Comparison of ENCODE assay signal across 34 cellular contexts in genomic region chr5:10403829-10404228, GRCh38.
"Had no signal": no experiment of that assay in that cellular context is flagged by ENCODE, and none has a peak within 500 bp of the region (broad histone marks: within the 10 kb centered on the region; RNA-seq: fewer than 3 reads in every experiment).

No MANE protein-coding gene starts in this region.

- H3K27me3 ChIP-seq: MG63 had no signal

- H3K9me3 ChIP-seq: MG63 had no signal

- H3K4me3 ChIP-seq: MG63 had no signal

- DNase-seq: Karpas-422, MG63, MM.1S, MV-4-11, NCI-H1048, NCI-H1092, NCI-H1092 treated with DMSO at 0.1 percent for 48 hours, NCI-H1105, NCI-H1105 treated with DMSO at 0.1 percent for 48 hours, NCI-H1417, NCI-H1417 treated with DMSO at 0.1 percent for 48 hours, NCI-H1436, NCI-H1436 treated with DMSO at 0.1 percent for 48 hours, NCI-H146, NCI-H1694, NCI-H1694 treated with DMSO at 0.1 percent for 48 hours, NCI-H187, NCI-H187 treated with DMSO at 0.1 percent for 48 hours, NCI-H2029, NCI-H2029 treated with DMSO at 0.1 percent for 48 hours, NCI-H2081, NCI-H2081 treated with DMSO at 0.1 percent for 48 hours, NCI-H2107, NCI-H2171, NCI-H2171 treated with DMSO at 0.1 percent for 48 hours, NCI-H2227 treated with DMSO at 0.1 percent for 48 hours, NCI-H226, NCI-H345, NCI-H446, NCI-H446 treated with DMSO at 0.1 percent for 48 hours, NCI-H510A, NCI-H510A treated with DMSO at 0.1 percent for 48 hours, NCI-H524, NCI-H524 treated with DMSO at 0.1 percent for 48 hours had no signal
